23 cellular contexts compared by ENCODE assay signal in genomic region chr17:62755139-62755851, GRCh38. TPM values are rescaled to one million over a fixed set of nuclear protein-coding genes. Genes with fewer than 3 reads are reported as not detected.
A peak's percentile ranks its signal among the peaks of the same experiment; 100 is the strongest.
DNase-seq lines count a peak whose midpoint lies in the region; ATAC-seq and TF ChIP-seq lines count a peak whose summit lies in the region.
"Had no signal": no experiment of that assay in that cellular context is flagged by ENCODE, and none has a peak within 500 bp of the region (broad histone marks: within the 10 kb centered on the region; RNA-seq: fewer than 3 reads in every experiment).

No MANE protein-coding gene starts in this region.

- CTCF ChIA-PET in Calu3 (lab: Charles Lee) (interaction anchor here (1.3 kb wide), 1 partner anchor 168 kb away, joined by 3 read pairs; no protein-coding TSS in a partner anchor), HEK293 (lab: Yijun Ruan, JAX) (interaction anchor here (0.7 to 0.8 kb wide), 2 partner anchors 13 to 16 kb away, joined by 3 read pairs; no protein-coding TSS in a partner anchor)

- H3K27ac ChIP-seq in HEK293 (ENCODE audit: extremely low read depth, low read depth, low read length): no peak overlapping the region
- no peak overlapping the region for H3K27ac ChIP-seq in endodermal cell (ENCODE audit: low read depth, low read length)
- H3K27ac ChIP-seq in neural progenitor cell: no peak overlapping the region
- H3K27ac ChIP-seq: epithelial cell of prostate, gastrocnemius medialis, lower lobe of right lung, parathyroid adenoma had no signal

- H3K4me3 ChIP-seq in HEK293 (ENCODE audit: low read depth, low read length) (no peak overlapping the region), endodermal cell (ENCODE audit: low read length) (no peak overlapping the region), neural progenitor cell (no peak overlapping the region)
- H3K4me3 ChIP-seq: gastrocnemius medialis, lower lobe of right lung, MG63 had no signal

- H3K9me3 Mint-ChIP-seq in Calu3 (ENCODE audit: low read depth, unreplicated experiment) (no peaks in the 10 kb centered on the region), endodermal cell (no peaks in the 10 kb centered on the region), neural progenitor cell (no peaks in the 10 kb centered on the region)
- H3K9me3 Mint-ChIP-seq: activated naive CD4-positive, alpha-beta T cell treated with anti-CD3 and anti-CD28 coated beads, Interleukin-2, amount 10 ng/mL, durations not matched to agents 7 days and 5 days; immature natural killer cell had no signal

- H3K79me2 ChIP-seq in neural progenitor cell (ENCODE audit: low read depth): no peaks in the 10 kb centered on the region
- H3K79me2 ChIP-seq: parathyroid adenoma had no signal

- H3K4me2 ChIP-seq in neural progenitor cell: no peak overlapping the region

- peaks cover 11% of the 10 kb centered on the region for H3F3A ChIP-seq in neural progenitor cell (ENCODE audit: low read depth)

- no peak for ATAC-seq in GM19467 (IDR thresholded peaks at IDR 0.05; ENCODE audit: unreplicated experiment)
- ATAC-seq: gastrocnemius medialis had no signal

- 85 to 87% methylated on average over 7 to 10 of the region's 10 CpGs for WGBS in endodermal cell (ENCODE audit: insufficient coverage in 1 of 2, insufficient read length in 1 of 2), 2 experiments

- H4K20me1 ChIP-seq in neural progenitor cell (ENCODE audit: low read depth): no peaks in the 10 kb centered on the region

- no peak overlapping the region for H3K4me3 Mint-ChIP-seq in Calu3 (ENCODE audit: low read depth, unreplicated experiment)
- H3K4me3 Mint-ChIP-seq in endodermal cell: no peak overlapping the region
- H3K4me3 Mint-ChIP-seq in neural progenitor cell: no peak overlapping the region
- H3K4me3 Mint-ChIP-seq: activated naive CD4-positive, alpha-beta T cell treated with anti-CD3 and anti-CD28 coated beads, Interleukin-2, amount 10 ng/mL, durations not matched to agents 7 days and 5 days; immature natural killer cell had no signal

- no TSS peak for BruUV-seq in Calu3 (replicated peaks; lab: Mats Ljungman, UMichigan)

- H3K27ac Mint-ChIP-seq in Calu3 (ENCODE audit: unreplicated experiment) (no peak overlapping the region), endodermal cell (no peak overlapping the region), neural progenitor cell (no peak overlapping the region)
- H3K27ac Mint-ChIP-seq: activated naive CD4-positive, alpha-beta T cell treated with anti-CD3 and anti-CD28 coated beads, Interleukin-2, amount 10 ng/mL, durations not matched to agents 7 days and 5 days; immature natural killer cell had no signal

- H3K36me3 ChIP-seq in HEK293 (ENCODE audit: control insufficient read depth in 2 of 2, insufficient read depth in 1 of 2, low read length in 2 of 2): no peaks in the 10 kb centered on the region
- H3K36me3 ChIP-seq in endodermal cell (ENCODE audit: control insufficient read depth, insufficient read depth, low read length): no peaks in the 10 kb centered on the region
- H3K36me3 ChIP-seq in neural progenitor cell: no peaks in the 10 kb centered on the region
- H3K36me3 ChIP-seq: gastrocnemius medialis, lower lobe of right lung, MG63 had no signal

- H3K4me1 ChIP-seq in HEK293 (ENCODE audit: control insufficient read depth, insufficient read depth, low read length) (peaks cover 5% of the 10 kb centered on the region), endodermal cell (ENCODE audit: control insufficient read depth, insufficient read depth, low read length) (no peaks in the 10 kb centered on the region), neural progenitor cell (peaks cover 14% of the 10 kb centered on the region)
- H3K4me1 ChIP-seq: parathyroid adenoma had no signal

- no peak for TF ChIP-seq CTCF in Calu3 (IDR thresholded peaks at IDR 0.05; ENCODE audit: unreplicated experiment)
- TF ChIP-seq CTCF in HEK293 (tag by site-specific recombination; IDR thresholded peaks at IDR 0.05): peak; percentile 38; the same call in 1 of the 2 replicates
- peak; percentile 65 for TF ChIP-seq CTCF in endodermal cell (conservative IDR thresholded peaks at IDR 0.05)
- peak; percentile 20 for TF ChIP-seq CTCF in neural progenitor cell (IDR thresholded peaks at IDR 0.05)

- intact Hi-C loops in Calu3 (cut with micrococcal nuclease; ENCODE audit: unreplicated experiment): no loop called here

- H3K27me3 ChIP-seq in endodermal cell (ENCODE audit: control insufficient read depth, insufficient read depth, low read length, poor library complexity, severe bottlenecking) (no peaks in the 10 kb centered on the region), neural progenitor cell (no peaks in the 10 kb centered on the region)
- H3K27me3 ChIP-seq: gastrocnemius medialis had no signal

- H3K36me3 Mint-ChIP-seq in Calu3 (ENCODE audit: insufficient read depth, unreplicated experiment) (no peaks in the 10 kb centered on the region), endodermal cell (ENCODE audit: low read depth) (no peaks in the 10 kb centered on the region), neural progenitor cell (no peaks in the 10 kb centered on the region)
- H3K36me3 Mint-ChIP-seq: activated naive CD4-positive, alpha-beta T cell treated with anti-CD3 and anti-CD28 coated beads, Interleukin-2, amount 10 ng/mL, durations not matched to agents 7 days and 5 days; immature natural killer cell had no signal

- H2AFZ ChIP-seq in neural progenitor cell (replicated peaks): peak overlapping the region; percentile 39
- H2AFZ ChIP-seq: parathyroid adenoma had no signal

- peak; percentile 8 for DNase-seq in Calu3
- DNase-seq in endodermal cell: peak; percentile 80
- no peak for DNase-seq in neural progenitor cell (ENCODE audit: low spot score)
- no peak for DNase-seq in NCI-H226
- DNase-seq in NCI-H2081 (lab: John Stamatoyannopoulos, UW): no peak
- no peak for DNase-seq in DMS79 (lab: John Stamatoyannopoulos, UW)
- DNase-seq: activated CD4-positive, alpha-beta T cell treated with anti-CD3 and anti-CD28 coated beads, Interleukin-2, amount 50 U/mL, for 4 hours; activated naive CD4-positive, alpha-beta T cell treated with anti-CD3 and anti-CD28 coated beads, Interleukin-2, amount 10 ng/mL, durations not matched to agents 7 days and 5 days; dermis blood vessel endothelial cell; gastrocnemius medialis; GF-D8; immature natural killer cell; lower lobe of right lung; MG63; NCI-H146; NCI-H2227 treated with DMSO at 0.1 percent for 48 hours; small intestine; stimulated activated CD4-positive, alpha-beta T cell treated with anti-CD3 and anti-CD28 coated beads, Interleukin-4, amount 100 ng/mL, for 4 hours; substantia nigra had no signal

- H3K27me3 Mint-ChIP-seq in Calu3 (ENCODE audit: unreplicated experiment): peaks cover 19% of the 10 kb centered on the region
- peaks cover 20% of the 10 kb centered on the region for H3K27me3 Mint-ChIP-seq in endodermal cell (ENCODE audit: insufficient read depth)
- peaks cover 2% of the 10 kb centered on the region for H3K27me3 Mint-ChIP-seq in neural progenitor cell (ENCODE audit: insufficient read depth, low read depth)

- H3K9me3 ChIP-seq in HEK293 (ENCODE audit: control insufficient read depth, insufficient read depth, low read depth, low read length) (no peaks in the 10 kb centered on the region), endodermal cell (ENCODE audit: control insufficient read depth, low read length) (no peaks in the 10 kb centered on the region), neural progenitor cell (ENCODE audit: low read depth) (no peaks in the 10 kb centered on the region)
- H3K9me3 ChIP-seq: gastrocnemius medialis, lower lobe of right lung, MG63 had no signal

- H3K4me1 Mint-ChIP-seq in Calu3 (ENCODE audit: low read depth, unreplicated experiment) (no peaks in the 10 kb centered on the region), endodermal cell (peaks cover 11% of the 10 kb centered on the region), neural progenitor cell (peaks cover 20% of the 10 kb centered on the region)
- H3K4me1 Mint-ChIP-seq: activated naive CD4-positive, alpha-beta T cell treated with anti-CD3 and anti-CD28 coated beads, Interleukin-2, amount 10 ng/mL, durations not matched to agents 7 days and 5 days; immature natural killer cell had no signal

- no peak overlapping the region for H3K9ac ChIP-seq in endodermal cell (ENCODE audit: extremely low read depth, low read length, poor library complexity, severe bottlenecking)
- H3K9ac ChIP-seq in neural progenitor cell: no peak overlapping the region
- H3K9ac ChIP-seq: parathyroid adenoma had no signal

- POLR2A ChIA-PET in HEK293 (lab: Yijun Ruan, JAX): no interaction called here

TF ChIP-seq in HEK293, 187 proteins besides CTCF, POLR2A, EP300 and RAD21:
- TF ChIP-seq ZFHX2 (tag by site-specific recombination; conservative IDR thresholded peaks at IDR 0.05) (no peak), ZNF664 (tag by site-specific recombination; IDR thresholded peaks at IDR 0.05) (no peak), PRDM4 (tag by site-specific recombination; IDR thresholded peaks at IDR 0.05) (no peak), ZNF416 (tag by site-specific recombination; IDR thresholded peaks at IDR 0.05) (no peak), ZNF558 (tag by site-specific recombination; IDR thresholded peaks at IDR 0.05) (no peak), SP2 (tag by site-specific recombination; IDR thresholded peaks at IDR 0.05) (no peak), ZNF266 (tag by site-specific recombination; IDR thresholded peaks at IDR 0.05; ENCODE audit: low read depth) (no peak), ZNF830 (tag by site-specific recombination; IDR thresholded peaks at IDR 0.05; ENCODE audit: low read depth) (no peak), TRIM28 (IDR thresholded peaks at IDR 0.05; ENCODE audit: borderline replicate concordance, low read length) (no peak)

RNA-seq across cellular contexts. Expression of gene MARCHF10, which starts 52.8 kb away (rescaled TPM):
- total RNA-seq in Calu3 (2022): not detected in 2 replicates
- 1 to 10 TPM in 1 of 2 donors, under 1 TPM in 1; 0.57 to 1.7 TPM for total RNA-seq in endodermal cell
- 0.89 TPM for polyA plus RNA-seq in endodermal cell (2013, experiment 1 of 2)
- polyA plus RNA-seq in endodermal cell (2013, experiment 2 of 2): 0.87 TPM
- total RNA-seq in neural progenitor cell (ENCODE audit: low replicate concordance): 0.46 and 0.51 TPM in 2 replicates
- total RNA-seq: dermis blood vessel endothelial cell, gastrocnemius medialis had no signal

Comparison
In these comparisons a context has a peak if more than half of its experiments do, and no peak if none do; other contexts are left out.
1. DNase-seq: peak in Calu3 (single experiment) and endodermal cell (single experiment); none in neural progenitor cell (single experiment), NCI-H226 (single experiment), NCI-H2081 (0 of 2) and DMS79 (single experiment).